In the genomic region with DNA sequence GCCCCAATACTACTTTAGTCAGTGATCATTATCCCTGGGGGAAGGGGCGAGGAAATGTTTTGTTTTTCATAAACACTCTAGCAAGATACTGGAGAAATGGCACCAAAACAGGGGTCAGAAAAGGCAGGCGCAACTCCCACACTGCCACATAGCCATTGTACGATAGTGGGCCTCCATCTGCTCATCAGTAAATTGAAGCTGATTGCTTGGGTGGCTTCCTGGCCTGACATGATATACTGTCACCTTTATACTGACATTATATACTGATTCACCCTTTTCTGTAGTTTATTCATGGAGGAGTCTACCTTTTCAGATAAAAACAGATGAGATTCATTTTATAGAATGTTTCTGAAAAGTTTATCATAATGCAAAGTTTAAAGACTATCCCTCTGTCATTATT, we compare ENCODE assay signal across 18 cellular contexts. TPM values are rescaled to one million over a fixed set of nuclear protein-coding genes. Genes with fewer than 3 reads are reported as not detected.
DNase-seq lines count a peak whose midpoint lies in the region; TF ChIP-seq lines count a peak whose summit lies in the region.
"Had no signal": no experiment of that assay in that cellular context is flagged by ENCODE, and none has a peak within 500 bp of the region (broad histone marks: within the 10 kb centered on the region; RNA-seq: fewer than 3 reads in every experiment).

No MANE protein-coding gene starts in this region.

- H3K4me3 Mint-ChIP-seq in glutamatergic neuron (ENCODE audit: unreplicated experiment): peak overlapping the region; percentile 44
- H3K4me3 Mint-ChIP-seq: B cell had no signal

- no peaks in the 10 kb centered on the region for H3K27me3 Mint-ChIP-seq in glutamatergic neuron (ENCODE audit: unreplicated experiment)

- H3K4me1 Mint-ChIP-seq in glutamatergic neuron (ENCODE audit: low read depth, unreplicated experiment): peaks cover 53% of the 10 kb centered on the region
- H3K4me1 Mint-ChIP-seq: B cell had no signal

- H3K4me1 ChIP-seq in urinary bladder (ENCODE audit: insufficient read depth): no peaks in the 10 kb centered on the region

- peaks cover 2% of the 10 kb centered on the region for H3K9me3 Mint-ChIP-seq in glutamatergic neuron (ENCODE audit: unreplicated experiment)

- DNase-seq in NCI-H2081 (lab: John Stamatoyannopoulos, UW) (peak; percentile 10 to 35), NCI-H2081 treated with DMSO at 0.1 percent for 48 hours (lab: John Stamatoyannopoulos, UW) (no peak), OCI-M1 (lab: John Stamatoyannopoulos, UW) (peak; percentile 51), glutamatergic neuron (no peak), NCI-H774 (lab: John Stamatoyannopoulos, UW) (no peak), activated gamma-delta T cell (lab: John Stamatoyannopoulos, UW) (no peak)
- no peak for DNase-seq in activated CD4-positive, alpha-beta T cell treated with anti-CD3 and anti-CD28 coated beads for 4 hours
- DNase-seq: DMS 273 treated with DMSO at 0.1 percent for 48 hours, DND-41, H7, NCI-H2029, NCI-H2171 treated with DMSO at 0.1 percent for 48 hours, SHP77 had no signal

- no peak for TF ChIP-seq CTCF in glutamatergic neuron (IDR thresholded peaks at IDR 0.05; ENCODE audit: partially characterized antibody, unreplicated experiment)

- H3K4me3 ChIP-seq in urinary bladder (ENCODE audit: low read depth, low read length): no peak overlapping the region
- H3K4me3 ChIP-seq: SK-N-MC had no signal

- H3K36me3 Mint-ChIP-seq in glutamatergic neuron (ENCODE audit: unreplicated experiment): no peaks in the 10 kb centered on the region

- peak overlapping the region; percentile 50 for H3K27ac Mint-ChIP-seq in glutamatergic neuron (ENCODE audit: unreplicated experiment)
- H3K27ac Mint-ChIP-seq: B cell had no signal

- no peaks in the 10 kb centered on the region for H3K36me3 ChIP-seq in urinary bladder (ENCODE audit: insufficient read depth)

- peak overlapping the region; percentile 45 for H3K27ac ChIP-seq in urinary bladder (ENCODE audit: low read depth)
- H3K27ac ChIP-seq: 22Rv1, HL-60, SK-N-MC had no signal

- 90% methylated on average over 3 of the region's 3 CpGs for WGBS in urinary bladder

RNA-seq across cellular contexts. Expression of a gene that starts 51.6 kb away (rescaled TPM):
- 3.5 TPM for total RNA-seq in glutamatergic neuron (ENCODE audit: unreplicated experiment)
- 10.2 TPM for total RNA-seq in urinary bladder
- 3.2 TPM for polyA plus RNA-seq in urinary bladder

RNA-seq across cellular contexts. Expression of a gene that starts 57.9 kb away (rescaled TPM):
- total RNA-seq in glutamatergic neuron (ENCODE audit: unreplicated experiment) (87.1 TPM), urinary bladder (98.1 TPM)
- polyA plus RNA-seq in urinary bladder: 9.9 TPM

Comparison
In these comparisons a context has a peak if more than half of its experiments do, and no peak if none do; other contexts are left out.
1. DNase-seq: peak in NCI-H2081 (2 of 2) and OCI-M1 (single experiment); none in NCI-H2081 treated with DMSO at 0.1 percent for 48 hours (single experiment), glutamatergic neuron (single experiment), NCI-H774 (single experiment), activated gamma-delta T cell (single experiment) and activated CD4-positive, alpha-beta T cell treated with anti-CD3 and anti-CD28 coated beads for 4 hours (0 of 2).